ENCODE assay signal across 24 cellular contexts in the genomic region with DNA sequence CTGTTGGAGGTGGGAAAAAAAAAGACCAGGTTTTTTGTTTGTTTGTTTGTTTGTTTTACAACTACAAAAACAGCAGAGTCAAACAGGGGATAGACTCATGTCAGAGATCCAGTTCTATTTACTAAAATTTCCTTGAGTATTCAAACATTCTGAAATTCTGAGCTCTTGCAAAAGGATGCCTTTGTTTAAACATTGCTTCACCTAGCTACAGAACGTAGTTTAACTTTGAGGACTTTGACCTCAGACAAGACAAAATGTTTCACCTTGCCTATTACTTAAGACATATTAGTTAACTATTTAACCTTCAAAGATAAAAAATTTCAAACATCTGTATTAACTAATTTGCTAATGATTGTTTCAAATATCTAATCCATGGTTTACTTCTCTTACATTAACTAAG. TPM values are rescaled to one million over a fixed set of nuclear protein-coding genes. Genes with fewer than 3 reads are reported as not detected.
"Had no signal": no experiment of that assay in that cellular context is flagged by ENCODE, and none has a peak within 500 bp of the region (broad histone marks: within the 10 kb centered on the region; RNA-seq: fewer than 3 reads in every experiment).

No MANE protein-coding gene starts in this region.

- H3K4me2 ChIP-seq: KMS-11 had no signal

- H3K27me3 ChIP-seq: SJSA1 had no signal

- ATAC-seq: K562 had no signal

- FAIRE-seq: K562, RCC 7860 had no signal

- H3K27ac ChIP-seq: KMS-11, SJSA1, SK-N-MC had no signal

- H3K4me1 ChIP-seq: SJSA1 had no signal

- H3K4me3 ChIP-seq: K562, SJSA1, SK-N-MC had no signal

- H3K9me3 ChIP-seq: SJSA1 had no signal

- H3K9ac ChIP-seq: KMS-11 had no signal

- DNase-seq: Kasumi-1; MM.1S; NCI-H1092 treated with DMSO at 0.1 percent for 48 hours; NCI-H1436; NCI-H187; NCI-H2029; NCI-H2081 treated with DMSO at 0.1 percent for 48 hours; NCI-H2171; NCI-H226; NCI-H446; NCI-H510A; NCI-H524 treated with DMSO at 0.1 percent for 48 hours; NCI-H69; NCI-H774; NK-92 treated with Interleukin-12 subunit alpha and Interleukin-12 subunit beta, amount 100 ng/mL, for 24 hours; Right ventricle myocardium superior; RPMI8226; SIG-M5 had no signal

RNA-seq across cellular contexts. Expression of a gene that starts 36.1 kb away (rescaled TPM):
- total RNA-seq: K562, Right ventricle myocardium superior had no signal
- polyA plus RNA-seq: IgD-negative memory B cell, K562 had no signal

RNA-seq across cellular contexts. Expression of a gene that starts 58.7 kb away (rescaled TPM):
- total RNA-seq: K562, Right ventricle myocardium superior had no signal
- polyA plus RNA-seq: IgD-negative memory B cell, K562 had no signal
